In genomic region chr3:48432411-48433371, GRCh38 we compare ENCODE assay signal across 10 cellular contexts. TPM values are rescaled to one million over a fixed set of nuclear protein-coding genes. Genes with fewer than 3 reads are reported as not detected.
DNase-seq lines count a peak whose midpoint lies in the region; ATAC-seq and TF ChIP-seq lines count a peak whose summit lies in the region.
"Had no signal": no experiment of that assay in that cellular context is flagged by ENCODE, and none has a peak within 500 bp of the region (broad histone marks: within the 10 kb centered on the region; RNA-seq: fewer than 3 reads in every experiment).

No MANE protein-coding gene starts in this region.

- TF ChIP-seq POLR2A in esophagus muscularis mucosa (IDR thresholded peaks at IDR 0.05; ENCODE audit: low read depth): no peak

- WGBS in esophagus muscularis mucosa: 86% methylated on average over 10 of the region's 16 CpGs

- ATAC-seq in sciatic nerve (no peak), HG03097 (IDR thresholded peaks at IDR 0.05; ENCODE audit: low FRiP score, unreplicated experiment) (no peak)

- H3K27me3 ChIP-seq in OCI-LY3 (ENCODE audit: low read depth, low read length): no peaks in the 10 kb centered on the region
- no peaks in the 10 kb centered on the region for H3K27me3 ChIP-seq in esophagus muscularis mucosa
- H3K27me3 ChIP-seq: right atrium auricular region had no signal

- peak; percentile 46 for DNase-seq in GM12865 (ENCODE audit: low read depth)
- no peak for DNase-seq in esophagus muscularis mucosa (ENCODE audit: extremely low spot score)
- peak; percentile 51 for DNase-seq in sciatic nerve (ENCODE audit: low spot score)
- no peak for DNase-seq in globus pallidus (ENCODE audit: low spot score)
- DNase-seq in retina: no peak
- DNase-seq in OCI-M1 (lab: John Stamatoyannopoulos, UW): no peak
- DNase-seq: NCI-H774 had no signal

- H3K36me3 ChIP-seq in OCI-LY3 (replicated peaks; ENCODE audit: low read depth, low read length) (peaks cover 23% of the 10 kb centered on the region), esophagus muscularis mucosa (peaks cover 0 to 17% (median 14%) of the 10 kb centered on the region in 4 donors)
- H3K36me3 ChIP-seq: right atrium auricular region had no signal

- H3K4me1 ChIP-seq in OCI-LY3 (ENCODE audit: low read length) (peaks cover 25% of the 10 kb centered on the region), esophagus muscularis mucosa (peaks cover 43 to 75% (median 71%) of the 10 kb centered on the region in 4 donors)

- peak overlapping the region; percentile 8; the same call in 1 of the 2 replicates for H3K27ac ChIP-seq in OCI-LY3 (ENCODE audit: low read length)
- peak overlapping the region; percentile 93 to 99 (median 98) for H3K27ac ChIP-seq in esophagus muscularis mucosa (replicated peaks in 1 of 4)

- no peak for TF ChIP-seq EP300 in esophagus muscularis mucosa (IDR thresholded peaks at IDR 0.05)

- no peaks in the 10 kb centered on the region for H4K20me1 ChIP-seq in OCI-LY3 (ENCODE audit: insufficient read depth, low read length)

- no peak overlapping the region for H3K4me2 ChIP-seq in OCI-LY3 (ENCODE audit: low read length)

- no peak overlapping the region for H3K4me3 ChIP-seq in GM12865 (ENCODE audit: low read depth, low read length)
- no peak overlapping the region for H3K4me3 ChIP-seq in OCI-LY3 (ENCODE audit: low read length)
- H3K4me3 ChIP-seq in esophagus muscularis mucosa: peak overlapping the region in 3 of 4 donors; percentile 25 to 45 (median 25)
- H3K4me3 ChIP-seq: right atrium auricular region had no signal

- no peaks in the 10 kb centered on the region for H3K9me3 ChIP-seq in OCI-LY3 (ENCODE audit: insufficient read depth, low read length)
- no peaks in the 10 kb centered on the region for H3K9me3 ChIP-seq in esophagus muscularis mucosa
- H3K9me3 ChIP-seq: right atrium auricular region had no signal

- no peak overlapping the region for H2AFZ ChIP-seq in OCI-LY3 (ENCODE audit: low read depth, low read length)

- intact Hi-C loops in esophagus muscularis mucosa (cut with DNase I) (no loop called here), sciatic nerve (cut with DNase I) (loop anchor here (10.0 kb wide), 1 partner anchor 158 kb away; no protein-coding TSS in a partner anchor)

- peaks cover 8% of the 10 kb centered on the region for H3K79me2 ChIP-seq in OCI-LY3 (ENCODE audit: low read length)

- TF ChIP-seq CTCF in GM12865 (IDR thresholded peaks at IDR 0.05; ENCODE audit: insufficient read depth, low read depth, low read length, missing control alignments) (no peak), OCI-LY3 (IDR thresholded peaks at IDR 0.05; ENCODE audit: low read depth, low read length) (peak; percentile 61), esophagus muscularis mucosa (IDR thresholded peaks at IDR 0.05) (no peak)

- H3K9ac ChIP-seq in OCI-LY3 (ENCODE audit: low read length): no peak overlapping the region

RNA-seq across cellular contexts. Expression of gene PLXNB1, which starts 2.8 kb away (rescaled TPM):
- total RNA-seq in esophagus muscularis mucosa (100 to 1,000 TPM; 120 to 200 (median 152) TPM), sciatic nerve (121 TPM)

RNA-seq across cellular contexts. Expression of gene CCDC51, which starts 7.2 kb away (rescaled TPM):
- total RNA-seq in esophagus muscularis mucosa (10 to 100 TPM; 15.6 to 26.6 (median 23.0) TPM), sciatic nerve (10.6 TPM)

RNA-seq across cellular contexts. Expression of gene TMA7, which starts 7.4 kb away (rescaled TPM):
- 100 to 1,000 TPM; 167 to 270 (median 205) TPM for total RNA-seq in esophagus muscularis mucosa
- total RNA-seq in sciatic nerve: 154 TPM

RNA-seq across cellular contexts. Expression of gene ATRIP, which starts 13.8 kb away (rescaled TPM):
- total RNA-seq in esophagus muscularis mucosa (1 to 10 TPM; 4.2 to 8.5 (median 5.3) TPM), sciatic nerve (7.5 TPM)

Comparison
In these comparisons a context has a peak if more than half of its experiments do, and no peak if none do; other contexts are left out.
1. DNase-seq: peak in GM12865 (single experiment) and sciatic nerve (single experiment); none in esophagus muscularis mucosa (single experiment), globus pallidus (single experiment), retina (single experiment) and OCI-M1 (single experiment).
2. H3K4me3 ChIP-seq: peak in esophagus muscularis mucosa (3 of 4); none in GM12865 (single experiment) and OCI-LY3 (single experiment).